1 cellular context compared by ENCODE assay signal in genomic region chr16:89243664-89244063, GRCh38.
TF ChIP-seq lines count a peak whose summit lies in the region.

No MANE protein-coding gene starts in this region.

TF ChIP-seq in H1, 55 proteins besides CTCF, POLR2A, EP300 and RAD21:
- no peak for TF ChIP-seq CTBP2 (IDR thresholded peaks at IDR 0.05; ENCODE audit: borderline replicate concordance, insufficient read depth, insufficient read length, low read length)
- no peak for TF ChIP-seq EZH2 (IDR thresholded peaks at IDR 0.05; ENCODE audit: low read depth, low read length, severe bottlenecking)
- no peak for TF ChIP-seq POLR2AphosphoS5 (IDR thresholded peaks at IDR 0.05; ENCODE audit: low read depth, low read length)
- TF ChIP-seq SIRT6 (IDR thresholded peaks at IDR 0.05; ENCODE audit: low read length): no peak
- no peak for TF ChIP-seq HDAC2 (IDR thresholded peaks at IDR 0.05; ENCODE audit: borderline replicate concordance in 1 of 2, low read depth in 2 of 2, low read length in 2 of 2)
- no peak for TF ChIP-seq TAF7 (optimal IDR thresholded peaks at IDR 0.05; ENCODE audit: borderline replicate concordance, low read depth, low read length)
- no peak for TF ChIP-seq KDM1A (IDR thresholded peaks at IDR 0.05; ENCODE audit: borderline replicate concordance, low read length)
- TF ChIP-seq USF2 (IDR thresholded peaks at IDR 0.05; ENCODE audit: low read length): no peak
- TF ChIP-seq RFX5 (IDR thresholded peaks at IDR 0.05; ENCODE audit: borderline replicate concordance, low read depth, low read length): no peak
- TF ChIP-seq POU5F1 (IDR thresholded peaks at IDR 0.05; ENCODE audit: low read depth, low read length): no peak
- TF ChIP-seq GABPA (IDR thresholded peaks at IDR 0.05; ENCODE audit: borderline replicate concordance, insufficient read depth, low read length): no peak
- no peak for TF ChIP-seq SAP30 (IDR thresholded peaks at IDR 0.05; ENCODE audit: insufficient read depth, insufficient replicate concordance, low read length)
- TF ChIP-seq SP2 (IDR thresholded peaks at IDR 0.05; ENCODE audit: low read length): no peak
- TF ChIP-seq CREB1 (IDR thresholded peaks at IDR 0.05): no peak
- no peak for TF ChIP-seq TEAD4 (IDR thresholded peaks at IDR 0.05; ENCODE audit: low read depth, low read length)
- no peak for TF ChIP-seq PHF8 (conservative IDR thresholded peaks at IDR 0.05; ENCODE audit: low read depth, low read length)
- no peak for TF ChIP-seq TCF12 (IDR thresholded peaks at IDR 0.05; ENCODE audit: low read depth, low read length)
- no peak for TF ChIP-seq BCL11A (IDR thresholded peaks at IDR 0.05; ENCODE audit: low read depth in 2 of 2, low read length in 2 of 2)
- TF ChIP-seq YY1 (IDR thresholded peaks at IDR 0.05; ENCODE audit: low read depth, low read length): no peak
